ENCODE assay signal across 1 cellular context in genomic region chr12:53236443-53237111, GRCh38.
TF ChIP-seq lines count a peak whose summit lies in the region.

No MANE protein-coding gene starts in this region.

TF ChIP-seq in H1, 55 proteins besides CTCF, POLR2A, EP300 and RAD21:
- TF ChIP-seq GTF2F1 (IDR thresholded peaks at IDR 0.05; ENCODE audit: borderline replicate concordance, low read depth, low read length) (no peak), JUN (IDR thresholded peaks at IDR 0.05; ENCODE audit: low read depth, low read length) (no peak), KDM1A (IDR thresholded peaks at IDR 0.05; ENCODE audit: borderline replicate concordance, low read length) (peak; percentile 28; the same call in 1 of the 2 replicates)
